8 cellular contexts compared by ENCODE assay signal in the genomic region with DNA sequence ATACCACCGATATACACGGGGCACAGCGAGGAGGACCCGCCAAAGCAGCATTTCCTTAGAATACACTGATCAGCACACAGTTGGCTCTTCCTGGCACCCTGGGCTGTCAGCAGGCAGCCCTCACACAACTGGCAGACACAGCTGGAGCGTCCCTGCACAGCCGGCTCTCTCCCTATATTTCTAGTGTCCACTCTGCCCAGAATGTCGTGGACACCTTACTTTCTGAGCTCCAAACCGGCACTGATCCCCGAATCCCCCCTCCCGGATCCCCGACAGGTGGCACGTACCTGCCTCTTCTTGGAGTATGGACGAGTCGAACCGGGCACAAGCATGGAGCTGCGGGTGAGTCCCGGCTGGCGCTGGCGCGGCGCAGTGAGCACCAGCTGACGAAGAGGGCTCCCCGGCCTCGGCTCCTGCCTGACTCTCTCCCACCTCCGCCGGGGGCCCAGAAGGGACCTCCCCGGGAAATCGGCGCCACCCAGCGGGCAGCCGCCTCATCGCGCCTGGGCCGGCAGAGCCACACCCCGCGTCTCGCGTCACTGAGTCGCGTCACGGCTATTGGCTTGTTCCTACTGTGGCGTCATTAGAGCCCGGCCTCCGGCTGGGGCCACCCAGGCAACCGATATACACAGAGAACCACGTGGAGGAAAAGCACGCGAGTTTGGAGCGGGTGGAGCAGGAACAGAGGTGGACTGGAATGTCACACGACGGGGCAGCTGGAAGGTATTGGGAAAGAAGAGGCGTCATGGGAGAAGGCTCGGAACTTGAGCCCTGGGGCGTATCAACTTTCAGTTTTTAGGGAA. TPM values are rescaled to one million over a fixed set of nuclear protein-coding genes. Genes with fewer than 3 reads are reported as not detected.
DNase-seq lines count a peak whose midpoint lies in the region; ATAC-seq and TF ChIP-seq lines count a peak whose summit lies in the region.

A gene with protein sequence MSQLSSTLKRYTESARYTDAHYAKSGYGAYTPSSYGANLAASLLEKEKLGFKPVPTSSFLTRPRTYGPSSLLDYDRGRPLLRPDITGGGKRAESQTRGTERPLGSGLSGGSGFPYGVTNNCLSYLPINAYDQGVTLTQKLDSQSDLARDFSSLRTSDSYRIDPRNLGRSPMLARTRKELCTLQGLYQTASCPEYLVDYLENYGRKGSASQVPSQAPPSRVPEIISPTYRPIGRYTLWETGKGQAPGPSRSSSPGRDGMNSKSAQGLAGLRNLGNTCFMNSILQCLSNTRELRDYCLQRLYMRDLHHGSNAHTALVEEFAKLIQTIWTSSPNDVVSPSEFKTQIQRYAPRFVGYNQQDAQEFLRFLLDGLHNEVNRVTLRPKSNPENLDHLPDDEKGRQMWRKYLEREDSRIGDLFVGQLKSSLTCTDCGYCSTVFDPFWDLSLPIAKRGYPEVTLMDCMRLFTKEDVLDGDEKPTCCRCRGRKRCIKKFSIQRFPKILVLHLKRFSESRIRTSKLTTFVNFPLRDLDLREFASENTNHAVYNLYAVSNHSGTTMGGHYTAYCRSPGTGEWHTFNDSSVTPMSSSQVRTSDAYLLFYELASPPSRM (minus strand): TSS at position 505 of the 803 bp plus-strand sequence. CDS start 8,210 bp downstream, outside the sequence.

- H3K36me3 ChIP-seq in left ventricle myocardium inferior: no peaks in the 10 kb centered on the region
- no peaks in the 10 kb centered on the region for H3K36me3 ChIP-seq in upper lobe of right lung

- TF ChIP-seq CTCF in GM13976 (IDR thresholded peaks at IDR 0.05; ENCODE audit: borderline replicate concordance, control extremely low read depth, extremely low read depth, insufficient read depth, missing control alignments) (peak; percentile 98), left ventricle myocardium inferior (IDR thresholded peaks at IDR 0.05; ENCODE audit: borderline replicate concordance) (peak; percentile 94), upper lobe of right lung (IDR thresholded peaks at IDR 0.05) (peak; percentile 88)

- peaks cover 5% of the 10 kb centered on the region for H3K27me3 Mint-ChIP-seq in T-helper 17 cell

- peak within 1 kb of the TSS; percentile 95 for H3K27ac ChIP-seq in left ventricle myocardium inferior (replicated peaks)
- H3K27ac ChIP-seq in upper lobe of right lung: no peak within 1 kb of the TSS

- in situ Hi-C loops in GM13976 (cut with MboI; ENCODE audit: low sequenced_read_pairs, unreplicated experiment): no loop called here

- ATAC-seq in HG02938 (IDR thresholded peaks at IDR 0.05; ENCODE audit: unreplicated experiment): peak; percentile 98
- ATAC-seq in T-helper 17 cell: peak; percentile 98
- ATAC-seq in upper lobe of right lung: peak; percentile 97

- H3K9me3 ChIP-seq in T-helper 17 cell (ENCODE audit: control insufficient read depth, low read length, poor library complexity, severe bottlenecking): no peaks in the 10 kb centered on the region
- H3K9me3 ChIP-seq in left ventricle myocardium inferior (replicated peaks): no peaks in the 10 kb centered on the region
- no peaks in the 10 kb centered on the region for H3K9me3 ChIP-seq in upper lobe of right lung

- H3K36me3 Mint-ChIP-seq in T-helper 17 cell (ENCODE audit: low read depth): no peaks in the 10 kb centered on the region

- no peak within 1 kb of the TSS for H3K4me3 Mint-ChIP-seq in T-helper 17 cell

- no peak within 1 kb of the TSS for H3K27ac Mint-ChIP-seq in T-helper 17 cell

- H3K27me3 ChIP-seq in left ventricle myocardium inferior (ENCODE audit: low read depth) (peaks cover 8% of the 10 kb centered on the region), upper lobe of right lung (no peaks in the 10 kb centered on the region)

- peak within 1 kb of the TSS; percentile 68 for H3K4me3 ChIP-seq in left ventricle myocardium inferior
- peak within 1 kb of the TSS; percentile 53 for H3K4me3 ChIP-seq in upper lobe of right lung

- peaks cover 10% of the 10 kb centered on the region for H3K4me1 Mint-ChIP-seq in T-helper 17 cell

- peaks cover 43% of the 10 kb centered on the region for H3K4me1 ChIP-seq in left ventricle myocardium inferior
- H3K4me1 ChIP-seq in upper lobe of right lung: peaks cover 17% of the 10 kb centered on the region

- intact Hi-C loops in left ventricle myocardium inferior (cut with micrococcal nuclease) (no loop called here), posterior vena cava (cut with DNase I) (no loop called here), upper lobe of right lung (cut with DNase I) (no loop called here)

- DNase-seq in GM13976 (ENCODE audit: low spot score) (peak; percentile 96), NCI-H1694 treated with DMSO at 0.1 percent for 48 hours (lab: John Stamatoyannopoulos, UW) (peak; percentile 64), T-helper 17 cell (peak; percentile 96 to 99 (median 97)), amygdala (lab: John Stamatoyannopoulos, UW) (peak in 55 of 56 donors; percentile 81 to 99 (median 96)), left ventricle myocardium inferior (peak; percentile 95), posterior vena cava (ENCODE audit: low spot score) (peak; percentile 99), upper lobe of right lung (peak; percentile 98)

RNA-seq across cellular contexts. Expression of the gene that starts here (rescaled TPM):
- total RNA-seq in T-helper 17 cell (1 to 10 TPM; 1.7 to 5.2 TPM), left ventricle myocardium inferior (135 TPM), posterior vena cava (10 to 100 TPM; 10.4 to 17.3 TPM), upper lobe of right lung (3.0 TPM)
